11 cellular contexts compared by ENCODE assay signal in the genomic region with DNA sequence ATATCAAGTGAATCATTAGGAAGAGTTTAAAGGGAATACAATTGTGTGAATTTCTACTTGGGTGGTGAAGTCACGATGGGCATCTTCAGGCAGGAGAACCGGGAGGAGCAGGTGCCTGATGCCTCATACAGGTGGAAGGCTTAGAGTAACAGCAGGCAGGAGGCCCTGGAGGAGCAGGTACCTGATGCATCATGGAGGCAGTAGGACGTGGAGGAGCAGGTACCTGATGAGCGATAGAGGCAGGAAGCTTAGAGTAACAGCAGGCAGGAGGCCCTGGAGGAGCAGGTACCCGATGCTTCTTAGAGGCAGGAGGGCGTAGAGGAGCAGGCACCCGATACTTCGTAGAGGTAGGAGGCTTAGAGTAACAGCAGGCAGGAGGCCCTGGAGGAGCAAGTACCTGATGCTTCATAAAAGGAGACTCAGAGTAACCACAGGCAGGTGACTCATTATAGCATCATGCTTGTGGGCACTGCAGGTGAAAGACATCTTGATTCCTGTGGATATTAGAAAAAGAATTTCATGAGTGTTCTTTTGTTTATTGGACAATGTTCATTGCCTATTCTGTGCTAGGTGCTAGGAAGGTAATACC.
DNase-seq lines count a peak whose midpoint lies in the region; ATAC-seq and TF ChIP-seq lines count a peak whose summit lies in the region.
"Had no signal": no experiment of that assay in that cellular context is flagged by ENCODE, and none has a peak within 500 bp of the region (broad histone marks: within the 10 kb centered on the region; RNA-seq: fewer than 3 reads in every experiment).

No MANE protein-coding gene starts in this region.

- DNase-seq in DMS53 treated with DMSO at 0.1 percent for 48 hours (lab: John Stamatoyannopoulos, UW; ENCODE audit: unreplicated experiment) = peak; percentile 16
- peak; percentile 77 for DNase-seq in NCI-H146 (lab: John Stamatoyannopoulos, UW)
- peak; percentile 29 for DNase-seq in activated naive CD4-positive, alpha-beta T cell treated with anti-CD3 and anti-CD28 coated beads, Interleukin-2, amount 50 U/mL, for 16 hours
- DNase-seq in renal cortical epithelial cell (ENCODE audit: low read depth) = peak; percentile 85
- DNase-seq in GM20000 (ENCODE audit: low spot score) = no peak
- no peak for DNase-seq in NCI-H82 treated with DMSO at 0.1 percent for 48 hours (lab: John Stamatoyannopoulos, UW; ENCODE audit: unreplicated experiment)
- no peak for DNase-seq in epidermal melanocyte (ENCODE audit: insufficient read length, low spot score)
- DNase-seq: GOT3, NCI-H1694, SJCRH30 had no signal

- no peak for TF ChIP-seq CTCF in GM20000 (IDR thresholded peaks at IDR 0.05; ENCODE audit: extremely low read depth, missing control alignments)

- ATAC-seq in GM19467 (IDR thresholded peaks at IDR 0.05; ENCODE audit: unreplicated experiment) = no peak

Comparison
In these comparisons a context has a peak if more than half of its experiments do, and no peak if none do; other contexts are left out.
1. DNase-seq: peak in DMS53 treated with DMSO at 0.1 percent for 48 hours (single experiment), NCI-H146 (single experiment), activated naive CD4-positive, alpha-beta T cell treated with anti-CD3 and anti-CD28 coated beads, Interleukin-2, amount 50 U/mL, for 16 hours (single experiment) and renal cortical epithelial cell (single experiment); none in GM20000 (single experiment), NCI-H82 treated with DMSO at 0.1 percent for 48 hours (single experiment) and epidermal melanocyte (single experiment).